In the genomic region with DNA sequence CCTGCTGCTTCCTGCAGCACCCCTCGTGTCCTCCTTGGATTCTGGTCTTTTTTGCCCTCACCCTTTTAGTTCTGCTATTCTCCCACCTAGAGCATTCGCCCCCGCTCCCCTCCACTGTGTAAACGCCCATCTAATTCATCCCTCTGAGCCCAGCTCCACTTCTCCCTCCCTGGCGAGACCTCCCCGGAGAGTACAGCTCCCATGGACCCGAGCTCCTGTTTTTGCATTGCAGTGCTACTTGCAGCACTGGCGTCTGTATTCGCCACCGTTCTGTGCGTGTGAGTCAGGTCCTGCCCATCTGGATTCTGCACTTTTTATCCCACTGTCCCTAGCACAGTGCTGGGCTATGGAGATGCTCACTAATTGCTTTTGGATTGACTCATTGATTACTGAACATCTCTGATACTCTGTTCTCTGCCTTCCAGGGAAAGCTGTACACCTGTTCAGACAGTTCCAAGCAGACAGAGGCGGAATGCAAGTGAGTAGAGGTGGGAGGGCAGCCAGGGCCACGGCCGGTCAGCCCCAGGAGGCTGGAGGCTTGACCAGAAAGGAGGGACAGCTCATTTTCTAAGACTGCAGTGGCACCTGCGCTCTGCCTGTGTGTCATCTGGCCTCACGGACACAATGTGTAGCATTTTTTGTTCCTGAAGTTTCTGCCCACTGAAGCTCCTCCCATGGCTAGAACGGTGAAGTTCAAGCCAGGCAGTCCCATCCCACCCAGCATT, we compare ENCODE assay signal across 29 cellular contexts.
"Had no signal": no experiment of that assay in that cellular context is flagged by ENCODE, and none has a peak within 500 bp of the region (broad histone marks: within the 10 kb centered on the region; RNA-seq: fewer than 3 reads in every experiment).

No MANE protein-coding gene starts in this region.

- ATAC-seq: activated CD8-positive, alpha-beta T cell treated with anti-CD3 and anti-CD28 coated beads for 36 hours; activated naive CD4-positive, alpha-beta T cell treated with anti-CD3 and anti-CD28 coated beads, Interleukin-2, amount 50 U/mL, for 72 hours; activated T-cell treated with anti-CD3 and anti-CD28 coated beads, Interleukin-2, amount 50 U/mL, for 4 hours; activated T-cell treated with anti-CD3 and anti-CD28 coated beads, Interleukin-2, amount 50 U/mL, for 72 hours; activated T-helper 17 cell treated with anti-CD3 and anti-CD28 coated beads, Interleukin-2, amount 50 U/mL, for 72 hours had no signal

- H3K4me3 ChIP-seq: adrenal gland, ascending aorta, breast epithelium had no signal

- H3K27ac ChIP-seq: adrenal gland, ascending aorta, breast epithelium had no signal

- H3K27me3 ChIP-seq: adrenal gland, ascending aorta, breast epithelium had no signal

- H3K9me3 ChIP-seq: adrenal gland, ascending aorta, breast epithelium had no signal

- DNase-seq: activated B cell treated with CpG ODN at 0.5 μM for 24 hours; activated CD4-positive, alpha-beta memory T cell treated with anti-CD3 and anti-CD28 coated beads for 36 hours; activated CD4-positive, alpha-beta T cell treated with anti-CD3 and anti-CD28 coated beads for 4 hours; activated CD4-positive, alpha-beta T cell treated with anti-CD3 and anti-CD28 coated beads, Interleukin-2, amount 10 ng/mL, durations not matched to agents 24 days and 14 days; activated CD4-positive, alpha-beta T cell treated with anti-CD3 and anti-CD28 coated beads, Interleukin-2, amount 50 U/mL, for 1 hour; activated CD4-positive, alpha-beta T cell treated with anti-CD3 and anti-CD28 coated beads, Interleukin-2, amount 50 U/mL, for 4 hours; activated CD4-positive, CD25-positive, alpha-beta regulatory T cell treated with anti-CD3 and anti-CD28 coated beads, Interleukin-2, amount 50 U/mL, for 72 hours; activated CD8-positive, alpha-beta memory T cell treated with anti-CD3 and anti-CD28 coated beads, Interleukin-2, amount 50 U/mL, for 4 hours; activated CD8-positive, alpha-beta T cell treated with anti-CD3 and anti-CD28 coated beads for 36 hours; activated effector memory CD4-positive, alpha-beta T cell treated with anti-CD3 and anti-CD28 coated beads, Interleukin-2, amount 50 U/mL, for 16 hours; activated gamma-delta T cell treated with Interleukin-2 at 50 U/mL for 16 hours; activated naive CD4-positive, alpha-beta T cell; activated naive CD4-positive, alpha-beta T cell treated with anti-CD3 and anti-CD28 coated beads for 36 hours; activated naive CD4-positive, alpha-beta T cell treated with anti-CD3 and anti-CD28 coated beads, Interleukin-2, amount 50 U/mL, for 16 hours; activated naive CD8-positive, alpha-beta T cell treated with anti-CD3 and anti-CD28 coated beads for 36 hours; activated T-cell treated with anti-CD3 and anti-CD28 coated beads for 4 hours; activated T-cell treated with anti-CD3 and anti-CD28 coated beads, Interleukin-2, amount 50 U/mL, for 1 hour; activated T-cell treated with anti-CD3 and anti-CD28 coated beads, Interleukin-2, amount 50 U/mL, for 4 hours; activated T-cell treated with anti-CD3 and anti-CD28 coated beads, Interleukin-2, amount 50 U/mL, for 72 hours; adrenal gland; amniotic stem cell; central memory CD4-positive, alpha-beta T cell; T-helper 1 cell; T-helper 2 cell; T-helper 9 cell had no signal

- H3K36me3 ChIP-seq: adrenal gland, breast epithelium had no signal

- H3K4me1 ChIP-seq: adrenal gland, ascending aorta, breast epithelium had no signal
